Comparison of ENCODE assay signal across 8 cellular contexts in genomic region chr5:81850932-81851331, GRCh38.
A peak's percentile ranks its signal among the peaks of the same experiment; 100 is the strongest.
DNase-seq lines count a peak whose midpoint lies in the region; ATAC-seq and TF ChIP-seq lines count a peak whose summit lies in the region.

No MANE protein-coding gene starts in this region.

- H3F3A ChIP-seq in GM23338 (replicated peaks; ENCODE audit: low read depth), result peaks cover 3% of the 10 kb centered on the region

- peak overlapping the region; percentile 25; the same call in 1 of the 2 replicates for H2AFZ ChIP-seq in GM23338

- H3K4me1 Mint-ChIP-seq in GM23338, result peaks cover 59% of the 10 kb centered on the region
- H3K4me1 Mint-ChIP-seq in WTC11, result peaks cover 75% of the 10 kb centered on the region

- H3K4me1 ChIP-seq in GM23338 (ENCODE audit: insufficient read depth) (peaks cover 58% of the 10 kb centered on the region), skeletal muscle tissue (ENCODE audit: control insufficient read depth in 3 of 3, insufficient read depth in 3 of 3, low read length in 3 of 3) (peaks cover 33 to 42% (median 36%) of the 10 kb centered on the region in 3 donors)

- peak overlapping the region; percentile 75 for H3K4me2 ChIP-seq in GM23338

- no peaks in the 10 kb centered on the region; the same call in 1 of the 2 replicates for H3K9me2 ChIP-seq in GM23338 (ENCODE audit: insufficient read depth)

- POLR2A ChIA-PET in WTC11 (lab: Charles Lee), result interaction anchor here (0.6 to 3.4 kb wide), 6 partner anchors 62 to 482 kb away, joined by 3 to 110 read pairs (median 5); partner anchors contain the start of genes ATG10 and SSBP2

- peak overlapping the region; percentile 77 for H3K4me3 Mint-ChIP-seq in GM23338
- peak overlapping the region; percentile 77 for H3K4me3 Mint-ChIP-seq in WTC11

- H3K36me3 ChIP-seq in GM23338 (ENCODE audit: insufficient read depth), result no peaks in the 10 kb centered on the region
- no peaks in the 10 kb centered on the region for H3K36me3 ChIP-seq in skeletal muscle tissue (ENCODE audit: control insufficient read depth in 3 of 3, insufficient read depth in 3 of 3, low read length in 3 of 3)

- TF ChIP-seq CTCF in GM23338 (conservative IDR thresholded peaks at IDR 0.05; ENCODE audit: low read depth in 2 of 2) (no peak), WTC11 (IDR thresholded peaks at IDR 0.05) (no peak)

- intact Hi-C loops in left ventricle myocardium superior (cut with micrococcal nuclease), result loop anchor here (10.0 kb wide), 2 partner anchors 114 to 346 kb away; no protein-coding TSS in a partner anchor

- H3K27me3 ChIP-seq in GM23338 (ENCODE audit: insufficient read depth), result no peaks in the 10 kb centered on the region
- H3K27me3 ChIP-seq in skeletal muscle tissue (ENCODE audit: control insufficient read depth in 3 of 3, insufficient read depth in 3 of 3, low read length in 3 of 3), result no peaks in the 10 kb centered on the region

- H3K4me3 ChIP-seq in GM23338 (peak overlapping the region; percentile 50), skeletal muscle tissue (ENCODE audit: low read length in 3 of 3) (peak overlapping the region; percentile 73 to 83 (median 74))

- H3K9ac ChIP-seq in skeletal muscle tissue (ENCODE audit: low read depth in 1 of 3, low read length in 3 of 3), result peak overlapping the region; percentile 77 to 93 (median 82)

- DNase-seq in GM23338 (ENCODE audit: low spot score) (no peak), WTC11 (ENCODE audit: low spot score) (no peak), left ventricle myocardium superior (no peak), GDM1 (lab: John Stamatoyannopoulos, UW) (no peak), DMS79 treated with DMSO at 0.1 percent for 48 hours (lab: John Stamatoyannopoulos, UW) (no peak), NCI-H1105 (lab: John Stamatoyannopoulos, UW) (no peak)

- ATAC-seq in GM23338, result peak; percentile 7
- no peak for ATAC-seq in WTC11
- peak; percentile 13 for ATAC-seq in left ventricle myocardium superior
- ATAC-seq in HG03039 (IDR thresholded peaks at IDR 0.05; ENCODE audit: unreplicated experiment), result no peak

- no peaks in the 10 kb centered on the region for H4K20me1 ChIP-seq in GM23338 (replicated peaks; ENCODE audit: insufficient read depth)

- H3K27ac Mint-ChIP-seq in GM23338 (peak overlapping the region; percentile 99), WTC11 (peak overlapping the region; percentile 100)

- H3K36me3 Mint-ChIP-seq in GM23338 (ENCODE audit: low read depth), result no peaks in the 10 kb centered on the region
- H3K36me3 Mint-ChIP-seq in WTC11, result no peaks in the 10 kb centered on the region

- H3K27me3 Mint-ChIP-seq in GM23338 (ENCODE audit: insufficient read depth, low read depth, poor library complexity) (peaks cover 9% of the 10 kb centered on the region), WTC11 (ENCODE audit: low read depth) (no peaks in the 10 kb centered on the region)

- H3K9me3 ChIP-seq in skeletal muscle tissue (ENCODE audit: control insufficient read depth in 3 of 3, low read length in 3 of 3), result no peaks in the 10 kb centered on the region

- CTCF ChIA-PET in WTC11 (lab: Charles Lee), result interaction anchor here (1.0 to 5.9 kb wide), 4 partner anchors 13 to 314 kb away, joined by 3 to 104 read pairs (median 36); partner anchors contain the start of gene SSBP2

- H3K27ac ChIP-seq in GM23338 (ENCODE audit: low read depth) (peak overlapping the region; percentile 94), skeletal muscle tissue (ENCODE audit: low read depth, low read length) (peak overlapping the region; percentile 91)

- no peaks in the 10 kb centered on the region for H3K79me2 ChIP-seq in GM23338 (replicated peaks; ENCODE audit: insufficient read depth)

- H3K9me3 Mint-ChIP-seq in GM23338 (no peaks in the 10 kb centered on the region), WTC11 (no peaks in the 10 kb centered on the region)

TF ChIP-seq in GM23338, 12 proteins besides CTCF, POLR2A, EP300 and RAD21 (continues in another document):
- TF ChIP-seq ZNF331 (CRISPR knock-in tag; IDR thresholded peaks at IDR 0.05; ENCODE audit: low read depth), result no peak

TF ChIP-seq in WTC11, 78 proteins besides CTCF, POLR2A, EP300 and RAD21:
- TF ChIP-seq SMAD4 (CRISPR knock-in tag; IDR thresholded peaks at IDR 0.05), result no peak
- no peak for TF ChIP-seq CDX4 (CRISPR knock-in tag; IDR thresholded peaks at IDR 0.05; ENCODE audit: borderline replicate concordance)
- no peak for TF ChIP-seq ZNF423 (CRISPR knock-in tag; IDR thresholded peaks at IDR 0.05)
- TF ChIP-seq PRRX2 (CRISPR knock-in tag; IDR thresholded peaks at IDR 0.05), result no peak
- no peak for TF ChIP-seq SMAD3 (CRISPR knock-in tag; IDR thresholded peaks at IDR 0.05; ENCODE audit: borderline replicate concordance)
- no peak for TF ChIP-seq TCF7 (CRISPR knock-in tag; IDR thresholded peaks at IDR 0.05; ENCODE audit: low read depth)
- no peak for TF ChIP-seq GABPB1 (CRISPR knock-in tag; IDR thresholded peaks at IDR 0.05)
- no peak for TF ChIP-seq ZNF219 (CRISPR knock-in tag; IDR thresholded peaks at IDR 0.05; ENCODE audit: borderline replicate concordance)
- TF ChIP-seq OVOL2 (CRISPR knock-in tag; IDR thresholded peaks at IDR 0.05; ENCODE audit: borderline replicate concordance), result no peak
- TF ChIP-seq, protein P1, sequence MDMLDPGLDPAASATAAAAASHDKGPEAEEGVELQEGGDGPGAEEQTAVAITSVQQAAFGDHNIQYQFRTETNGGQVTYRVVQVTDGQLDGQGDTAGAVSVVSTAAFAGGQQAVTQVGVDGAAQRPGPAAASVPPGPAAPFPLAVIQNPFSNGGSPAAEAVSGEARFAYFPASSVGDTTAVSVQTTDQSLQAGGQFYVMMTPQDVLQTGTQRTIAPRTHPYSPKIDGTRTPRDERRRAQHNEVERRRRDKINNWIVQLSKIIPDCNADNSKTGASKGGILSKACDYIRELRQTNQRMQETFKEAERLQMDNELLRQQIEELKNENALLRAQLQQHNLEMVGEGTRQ (CRISPR knock-in tag; IDR thresholded peaks at IDR 0.05), result no peak
- TF ChIP-seq MYBL2 (CRISPR knock-in tag; IDR thresholded peaks at IDR 0.05), result no peak
- TF ChIP-seq NR2C2 (CRISPR knock-in tag; IDR thresholded peaks at IDR 0.05), result no peak
- TF ChIP-seq, protein P2, sequence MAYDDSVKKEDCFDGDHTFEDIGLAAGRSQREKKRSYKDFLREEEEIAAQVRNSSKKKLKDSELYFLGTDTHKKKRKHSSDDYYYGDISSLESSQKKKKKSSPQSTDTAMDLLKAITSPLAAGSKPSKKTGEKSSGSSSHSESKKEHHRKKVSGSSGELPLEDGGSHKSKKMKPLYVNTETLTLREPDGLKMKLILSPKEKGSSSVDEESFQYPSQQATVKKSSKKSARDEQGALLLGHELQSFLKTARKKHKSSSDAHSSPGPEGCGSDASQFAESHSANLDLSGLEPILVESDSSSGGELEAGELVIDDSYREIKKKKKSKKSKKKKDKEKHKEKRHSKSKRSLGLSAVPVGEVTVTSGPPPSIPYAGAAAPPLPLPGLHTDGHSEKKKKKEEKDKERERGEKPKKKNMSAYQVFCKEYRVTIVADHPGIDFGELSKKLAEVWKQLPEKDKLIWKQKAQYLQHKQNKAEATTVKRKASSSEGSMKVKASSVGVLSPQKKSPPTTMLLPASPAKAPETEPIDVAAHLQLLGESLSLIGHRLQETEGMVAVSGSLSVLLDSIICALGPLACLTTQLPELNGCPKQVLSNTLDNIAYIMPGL (CRISPR knock-in tag; IDR thresholded peaks at IDR 0.05), result no peak
- TF ChIP-seq ETV6 (CRISPR knock-in tag; IDR thresholded peaks at IDR 0.05), result no peak
- TF ChIP-seq ZNF671 (CRISPR knock-in tag; IDR thresholded peaks at IDR 0.05), result no peak
- no peak for TF ChIP-seq ZNF121 (CRISPR knock-in tag; IDR thresholded peaks at IDR 0.05)

Comparison
In these comparisons a context has a peak if more than half of its experiments do, and no peak if none do; other contexts are left out.
1. ATAC-seq: peak in GM23338 (single experiment) and left ventricle myocardium superior (single experiment); none in WTC11 (single experiment) and HG03039 (single experiment).